ENCODE assay signal across 1 cellular context in the genomic region with DNA sequence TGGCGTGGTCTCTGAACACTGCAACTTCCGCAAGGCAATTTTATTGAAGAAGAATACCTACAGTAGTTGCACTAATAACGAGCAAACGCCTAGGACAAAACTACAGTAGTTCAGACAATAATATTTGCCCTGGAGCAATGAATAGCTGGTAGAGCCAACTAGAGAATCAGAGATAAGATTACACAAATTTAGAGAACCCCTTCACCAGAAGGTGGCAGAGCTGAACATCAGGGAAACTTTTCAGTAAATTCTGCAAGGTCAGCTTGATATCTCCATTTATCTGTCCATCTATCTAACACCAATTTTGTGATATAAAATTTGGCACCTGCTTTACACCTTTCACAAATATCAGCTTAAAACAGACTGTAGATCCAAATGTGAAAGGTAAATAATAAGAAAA.
TF ChIP-seq lines count a peak whose summit lies in the region.

No MANE protein-coding gene starts in this region.

TF ChIP-seq in GM12878, 131 proteins besides CTCF, POLR2A, EP300 and RAD21 (continued from another document):
- peak; percentile 16; the same call in 1 of the 2 replicates for TF ChIP-seq SMC3 (IDR thresholded peaks at IDR 0.05; ENCODE audit: borderline replicate concordance, low read length)
